In the genomic region with DNA sequence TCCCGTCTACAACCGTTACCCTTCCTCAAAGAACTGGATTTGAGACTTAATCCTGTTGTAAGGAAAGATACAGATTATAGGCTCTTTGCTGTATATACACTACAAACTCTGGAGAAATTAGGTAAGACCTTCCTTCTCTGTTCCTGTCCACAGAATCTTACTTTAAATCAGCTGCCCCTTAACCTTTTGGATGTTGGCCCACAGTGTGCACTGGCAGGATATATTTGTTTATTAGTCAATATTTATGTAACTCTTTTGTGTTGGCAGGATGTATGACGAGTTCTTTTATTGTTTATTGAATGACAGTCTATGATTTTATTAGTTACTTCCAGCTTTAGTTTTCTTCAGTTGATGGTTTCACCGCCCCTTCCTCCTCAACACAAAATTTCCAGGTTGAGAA, we compare ENCODE assay signal across 25 cellular contexts. TPM values are rescaled to one million over a fixed set of nuclear protein-coding genes. Genes with fewer than 3 reads are reported as not detected.
DNase-seq lines count a peak whose midpoint lies in the region; ATAC-seq, FAIRE-seq and TF ChIP-seq lines count a peak whose summit lies in the region.
"Had no signal": no experiment of that assay in that cellular context is flagged by ENCODE, and none has a peak within 500 bp of the region (broad histone marks: within the 10 kb centered on the region; RNA-seq: fewer than 3 reads in every experiment).

No MANE protein-coding gene starts in this region.

- CTCF ChIA-PET in endothelial cell of umbilical vein (lab: Charles Lee), result interaction anchor here (0.9 to 4.7 kb wide), 10 partner anchors 11 to 147 kb away, joined by 3 to 31 read pairs (median 4); partner anchors contain the start of genes KCTD19, LRRC36, TPPP3 and ZDHHC1

- TF ChIP-seq CTCF in 22Rv1 (IDR thresholded peaks at IDR 0.05), result no peak
- TF ChIP-seq CTCF in endothelial cell of umbilical vein (IDR thresholded peaks at IDR 0.05; ENCODE audit: extremely low read depth in 1 of 2, insufficient read depth in 1 of 2, low read depth in 1 of 2, low read length in 2 of 2), result no peak
- TF ChIP-seq CTCF in lower lobe of right lung (IDR thresholded peaks at IDR 0.05), result no peak
- TF ChIP-seq CTCF in gastroesophageal sphincter (IDR thresholded peaks at IDR 0.05), result no peak

- no peaks in the 10 kb centered on the region for H3K9me1 ChIP-seq in endothelial cell of umbilical vein (replicated peaks; ENCODE audit: control insufficient read depth, extremely low read depth, insufficient read depth, low read length)

- H3K4me1 ChIP-seq in endothelial cell of umbilical vein (ENCODE audit: control insufficient read depth, extremely low read depth, insufficient read depth, low read length), result peaks cover 23% of the 10 kb centered on the region
- peaks cover 24% of the 10 kb centered on the region for H3K4me1 ChIP-seq in lower lobe of right lung
- no peaks in the 10 kb centered on the region for H3K4me1 ChIP-seq in gastroesophageal sphincter

- no peaks in the 10 kb centered on the region for H3K79me2 ChIP-seq in endothelial cell of umbilical vein (ENCODE audit: control insufficient read depth, insufficient read depth, low read length)

- no peak for TF ChIP-seq POLR2A in endothelial cell of umbilical vein (IDR thresholded peaks at IDR 0.05; ENCODE audit: low read depth, low read length)
- no peak for TF ChIP-seq POLR2A in gastroesophageal sphincter (IDR thresholded peaks at IDR 0.05)

- peak overlapping the region; percentile 31 for H3K4me2 ChIP-seq in endothelial cell of umbilical vein (ENCODE audit: insufficient read depth, low read length)
- H3K4me2 ChIP-seq: BLaER1 treated with 17β-estradiol and CSF1 and Interleukin-3, amounts not matched to agents 10 nM and 100 nM; GM23338; KMS-11 had no signal

- H3K9me3 ChIP-seq in MG63 (no peaks in the 10 kb centered on the region), endothelial cell of umbilical vein (replicated peaks; ENCODE audit: control insufficient read depth, insufficient read depth, low read length) (no peaks in the 10 kb centered on the region), lower lobe of right lung (no peaks in the 10 kb centered on the region), gastroesophageal sphincter (no peaks in the 10 kb centered on the region)
- H3K9me3 ChIP-seq: BLaER1 treated with 17β-estradiol and CSF1 and Interleukin-3, amounts not matched to agents 10 nM and 100 nM had no signal

- no peaks in the 10 kb centered on the region for H3K27me3 ChIP-seq in MG63
- no peaks in the 10 kb centered on the region for H3K27me3 ChIP-seq in endothelial cell of umbilical vein (ENCODE audit: control insufficient read depth in 2 of 2, insufficient read depth in 2 of 2, low read length in 2 of 2)
- no peaks in the 10 kb centered on the region for H3K27me3 ChIP-seq in lower lobe of right lung (ENCODE audit: low read depth)
- H3K27me3 ChIP-seq in gastroesophageal sphincter, result no peaks in the 10 kb centered on the region
- H3K27me3 ChIP-seq: BLaER1 treated with 17β-estradiol and CSF1 and Interleukin-3, amounts not matched to agents 10 nM and 100 nM had no signal

- H3K36me3 ChIP-seq in MG63, result no peaks in the 10 kb centered on the region
- H3K36me3 ChIP-seq in endothelial cell of umbilical vein (ENCODE audit: control insufficient read depth in 2 of 2, extremely low read depth in 1 of 2, insufficient read depth in 2 of 2, low read length in 2 of 2), result no peaks in the 10 kb centered on the region
- H3K36me3 ChIP-seq in lower lobe of right lung, result no peaks in the 10 kb centered on the region
- H3K36me3 ChIP-seq in gastroesophageal sphincter, result no peaks in the 10 kb centered on the region
- H3K36me3 ChIP-seq: BLaER1 treated with 17β-estradiol and CSF1 and Interleukin-3, amounts not matched to agents 10 nM and 100 nM had no signal

- peak; percentile 52 for FAIRE-seq in endothelial cell of umbilical vein (lab: Jason Lieb, UNC)
- FAIRE-seq: A204.1, D721Med, GM12892, RCC 7860 had no signal

- no peaks in the 10 kb centered on the region for H4K20me1 ChIP-seq in endothelial cell of umbilical vein (replicated peaks; ENCODE audit: control insufficient read depth, extremely low read depth, insufficient read depth, low read length)
- H4K20me1 ChIP-seq: BLaER1 treated with 17β-estradiol and CSF1 and Interleukin-3, amounts not matched to agents 10 nM and 100 nM had no signal

- DNase-seq in MG63, result peak; percentile 46
- peak; percentile 70 for DNase-seq in endothelial cell of umbilical vein (ENCODE audit: low read depth, low spot score)
- DNase-seq in lower lobe of right lung, result no peak
- DNase-seq in NK-92 treated with Interleukin-12 subunit alpha and Interleukin-12 subunit beta, amount 100 ng/mL, for 24 hours (lab: John Stamatoyannopoulos, UW), result no peak
- DNase-seq in cortex of kidney (lab: John Stamatoyannopoulos, UW), result no peak
- DNase-seq: CD8-positive, alpha-beta memory T cell; DND-41; MM.1S; NCI-H1092 treated with DMSO at 0.1 percent for 48 hours; NCI-H1694; NCI-H2107; NCI-H2227 treated with DMSO at 0.1 percent for 48 hours; NCI-H524; SHP77 treated with DMSO at 0.1 percent for 48 hours had no signal

- no TSS peak for BruUV-seq in endothelial cell of umbilical vein (replicated peaks; lab: Mats Ljungman, UMichigan)

- POLR2A ChIA-PET in endothelial cell of umbilical vein (lab: Charles Lee), result no interaction called here

- WGBS in gastroesophageal sphincter (ENCODE audit: low coverage in 1 of 2), 2 donors, result 67 to 83% methylated on average over 4 of the region's 4 CpGs

- ATAC-seq in lower lobe of right lung (peak in 1 of 2 donors; percentile 14), HG03039 (IDR thresholded peaks at IDR 0.05; ENCODE audit: unreplicated experiment) (no peak), gastroesophageal sphincter (no peak)
- ATAC-seq: GM23338, HCT116 had no signal

- no peak overlapping the region for H3K9ac ChIP-seq in endothelial cell of umbilical vein (replicated peaks; ENCODE audit: extremely low read depth, insufficient read depth, low read length)
- H3K9ac ChIP-seq: BLaER1 treated with 17β-estradiol and CSF1 and Interleukin-3, amounts not matched to agents 10 nM and 100 nM; KMS-11 had no signal

- H2AFZ ChIP-seq in endothelial cell of umbilical vein (ENCODE audit: low read depth, low read length), result no peak overlapping the region
- H2AFZ ChIP-seq: GM23338 had no signal

- H3K4me3 ChIP-seq in MG63 (no peak overlapping the region), endothelial cell of umbilical vein (replicated peaks in 1 of 3; ENCODE audit: insufficient read depth in 1 of 3, low read depth in 1 of 3, low read length in 3 of 3) (no peak overlapping the region), lower lobe of right lung (no peak overlapping the region), gastroesophageal sphincter (no peak overlapping the region)
- H3K4me3 ChIP-seq: BLaER1 treated with 17β-estradiol and CSF1 and Interleukin-3, amounts not matched to agents 10 nM and 100 nM; GM23338 had no signal

- intact Hi-C loops in endothelial cell of umbilical vein (cut with micrococcal nuclease) (loop anchor here (1.0 to 5.0 kb wide), 4 partner anchors 35 to 121 kb away; partner anchors contain the start of gene PLEKHG4), lower lobe of right lung (cut with DNase I) (no loop called here)

- peak overlapping the region; percentile 73 for H3K27ac ChIP-seq in 22Rv1
- H3K27ac ChIP-seq in endothelial cell of umbilical vein (ENCODE audit: insufficient read depth, low read depth, low read length), result peak overlapping the region; percentile 50
- peak overlapping the region; percentile 63 for H3K27ac ChIP-seq in lower lobe of right lung
- H3K27ac ChIP-seq in gastroesophageal sphincter, result no peak overlapping the region
- H3K27ac ChIP-seq: BLaER1 treated with 17β-estradiol and CSF1 and Interleukin-3, amounts not matched to agents 10 nM and 100 nM; KMS-11 had no signal

- no peak for TF ChIP-seq EP300 in gastroesophageal sphincter (IDR thresholded peaks at IDR 0.05)

- dilution Hi-C loops in endothelial cell of umbilical vein (cut with MboI; ENCODE audit: extremely low pct_ligation_motif_present, low sequenced_read_pairs), result no loop called here

RNA-seq across cellular contexts. Expression of gene LRRC36, which starts 19.7 kb away (rescaled TPM):
- total RNA-seq in MG63 (2014; rRNA removed; shearing (Covaris generic); ENCODE audit: low replicate concordance), result 0.33 and 0.39 TPM in 2 replicates
- total RNA-seq in endothelial cell of umbilical vein, result 2.0 and 2.4 TPM in 2 replicates
- 0.30 and 0.37 TPM in 2 replicates for polyA plus RNA-seq in endothelial cell of umbilical vein
- 0.30 and 0.38 TPM in 2 replicates for polyA plus RNA-seq in endothelial cell of umbilical vein (2011; cell fraction: cytosol; rRNA removed)
- polyA plus RNA-seq in endothelial cell of umbilical vein (2011; cell fraction: nucleus; rRNA removed), result 2.3 and 3.4 TPM in 2 replicates
- 1.6 and 2.0 TPM in 2 replicates for polyA plus RNA-seq in endothelial cell of umbilical vein (2012)
- polyA minus RNA-seq in endothelial cell of umbilical vein, result 0.27 TPM in 1 of 2 replicates, not detected in the other
- not detected for polyA minus RNA-seq in endothelial cell of umbilical vein (2011; cell fraction: cytosol; rRNA and poly(A)+ RNA removed)
- 1.2 and 1.3 TPM in 2 replicates for polyA minus RNA-seq in endothelial cell of umbilical vein (2011; cell fraction: nucleus; rRNA and poly(A)+ RNA removed)
- total RNA-seq in lower lobe of right lung, result 42.1 TPM
- under 1 TPM in 1 of 4 donors, not detected in 3; 0.27 TPM for total RNA-seq in gastroesophageal sphincter
- polyA plus RNA-seq: CD8-positive, alpha-beta memory T cell; GM23338 had no signal

RNA-seq across cellular contexts. Expression of gene KCTD19, which starts 19.8 kb away (rescaled TPM):
- not detected in 2 replicates for total RNA-seq in MG63 (2014; rRNA removed; shearing (Covaris generic); ENCODE audit: low replicate concordance)
- total RNA-seq in endothelial cell of umbilical vein (0.16 and 0.44 TPM in 2 replicates), lower lobe of right lung (0.74 TPM), gastroesophageal sphincter (under 1 TPM in 2 of 4 donors, not detected in 2; 0.13 to 0.19 TPM)
- 0.10 and 0.21 TPM in 2 replicates for polyA plus RNA-seq in endothelial cell of umbilical vein
- polyA plus RNA-seq in endothelial cell of umbilical vein (2011; cell fraction: cytosol; rRNA removed), result 0.19 and 0.31 TPM in 2 replicates
- 1.5 and 1.7 TPM in 2 replicates for polyA plus RNA-seq in endothelial cell of umbilical vein (2011; cell fraction: nucleus; rRNA removed)
- polyA plus RNA-seq in endothelial cell of umbilical vein (2012), result 1.7 and 2.2 TPM in 2 replicates
- 1.2 and 1.8 TPM in 2 replicates for polyA minus RNA-seq in endothelial cell of umbilical vein
- polyA minus RNA-seq in endothelial cell of umbilical vein (2011; cell fraction: cytosol; rRNA and poly(A)+ RNA removed), result 0.20 TPM
- polyA minus RNA-seq in endothelial cell of umbilical vein (2011; cell fraction: nucleus; rRNA and poly(A)+ RNA removed), result 0.67 and 1.6 TPM in 2 replicates
- polyA plus RNA-seq: CD8-positive, alpha-beta memory T cell had no signal

RNA-seq across cellular contexts. Expression of gene TPPP3, which starts 47.0 kb away (rescaled TPM):
- total RNA-seq in MG63 (2014; rRNA removed; shearing (Covaris generic); ENCODE audit: low replicate concordance), result not detected in 2 replicates
- total RNA-seq in endothelial cell of umbilical vein, result 1.3 and 2.0 TPM in 2 replicates
- 0.33 and 0.91 TPM in 2 replicates for polyA plus RNA-seq in endothelial cell of umbilical vein
- polyA plus RNA-seq in endothelial cell of umbilical vein (2011; cell fraction: cytosol; rRNA removed), result 0.77 and 1.0 TPM in 2 replicates
- polyA plus RNA-seq in endothelial cell of umbilical vein (2011; cell fraction: nucleus; rRNA removed), result 0.32 and 0.81 TPM in 2 replicates
- polyA plus RNA-seq in endothelial cell of umbilical vein (2012), result 1.2 and 3.2 TPM in 2 replicates
- polyA minus RNA-seq in endothelial cell of umbilical vein, result not detected in 2 replicates
- polyA minus RNA-seq in endothelial cell of umbilical vein (2011; cell fraction: cytosol; rRNA and poly(A)+ RNA removed), result not detected
- polyA minus RNA-seq in endothelial cell of umbilical vein (2011; cell fraction: nucleus; rRNA and poly(A)+ RNA removed), result 0.24 and 0.29 TPM in 2 replicates
- 123 TPM for total RNA-seq in lower lobe of right lung
- 100 to 1,000 TPM in 1 of 4 donors, 10 to 100 TPM in 3; 14.8 to 111 (median 55.0) TPM for total RNA-seq in gastroesophageal sphincter
- total RNA-seq: CD8-positive, alpha-beta memory T cell had no signal
- polyA plus RNA-seq: CD8-positive, alpha-beta memory T cell had no signal

Comparison
In these comparisons a context has a peak if more than half of its experiments do, and no peak if none do; other contexts are left out.
1. H3K27ac ChIP-seq: peak in 22Rv1 (single experiment), endothelial cell of umbilical vein (single experiment) and lower lobe of right lung (single experiment); none in gastroesophageal sphincter (0 of 4).
2. DNase-seq: peak in MG63 (single experiment) and endothelial cell of umbilical vein (single experiment); none in lower lobe of right lung (single experiment), NK-92 treated with Interleukin-12 subunit alpha and Interleukin-12 subunit beta, amount 100 ng/mL, for 24 hours (single experiment) and cortex of kidney (single experiment).
3. RNA of gene LRRC36, which starts 19.7 kb away (total RNA-seq): 42.1 TPM in lower lobe of right lung (single experiment); 2.0 to 2.4 TPM in endothelial cell of umbilical vein, 0.33 to 0.39 TPM in MG63 and 0.27 TPM in gastroesophageal sphincter; every median in the first group is over 10 times any median in the second.